3 cellular contexts compared by ENCODE assay signal in genomic region chr10:92066386-92066785, GRCh38.
"Had no signal": no experiment of that assay in that cellular context is flagged by ENCODE, and none has a peak within 500 bp of the region (broad histone marks: within the 10 kb centered on the region; RNA-seq: fewer than 3 reads in every experiment).

No MANE protein-coding gene starts in this region.

- H3K4me3 ChIP-seq: GM12878 had no signal

- DNase-seq: GDM1, GF-D8 had no signal

- ATAC-seq: GM12878 had no signal
